Comparison of ENCODE assay signal across 1 cellular context in genomic region chr10:5071411-5072198, GRCh38.
A peak's percentile ranks its signal among the peaks of the same experiment; 100 is the strongest.
TF ChIP-seq lines count a peak whose summit lies in the region.

No MANE protein-coding gene starts in this region.

TF ChIP-seq in A549, 52 proteins besides CTCF, POLR2A, EP300 and RAD21 (continued from another document):
- TF ChIP-seq E2F6 (IDR thresholded peaks at IDR 0.05; ENCODE audit: borderline replicate concordance, low read depth) (peak; percentile 65; the same call in 1 of the 2 replicates), ATOH8 (CRISPR knock-in tag; IDR thresholded peaks at IDR 0.05; ENCODE audit: low read depth) (peak; percentile 34; the same call in 1 of the 2 replicates), NFE2L2 (conservative IDR thresholded peaks at IDR 0.05; ENCODE audit: low read length) (peak; percentile 100), GATA3 (IDR thresholded peaks at IDR 0.05; ENCODE audit: borderline replicate concordance) (peak; percentile 94), HOXB5 (CRISPR knock-in tag; IDR thresholded peaks at IDR 0.05) (peak; percentile 81), RARB (CRISPR knock-in tag; IDR thresholded peaks at IDR 0.05) (no peak), FOSL2 (IDR thresholded peaks at IDR 0.05) (peak; percentile 57), FOSL2 (CRISPR knock-in tag; IDR thresholded peaks at IDR 0.05) (peak; percentile 89), REST (IDR thresholded peaks at IDR 0.05) (no peak), RFX5 (IDR thresholded peaks at IDR 0.05) (peak; percentile 73), SREBF2 (IDR thresholded peaks at IDR 0.05) (no peak), PBX3 (IDR thresholded peaks at IDR 0.05) (peak; percentile 54; the same call in 1 of the 2 replicates), FOXS1 (CRISPR knock-in tag; IDR thresholded peaks at IDR 0.05) (peak; percentile 77), RCOR1 (IDR thresholded peaks at IDR 0.05; ENCODE audit: low read depth, low read length) (no peak), HEYL (CRISPR knock-in tag; IDR thresholded peaks at IDR 0.05) (no peak), SMC3 (IDR thresholded peaks at IDR 0.05) (peak; percentile 51), HOXA7 (CRISPR knock-in tag; IDR thresholded peaks at IDR 0.05) (peak; percentile 67; the same call in 1 of the 2 replicates), HMGXB4 (CRISPR knock-in tag; IDR thresholded peaks at IDR 0.05; ENCODE audit: borderline replicate concordance) (no peak), HES2 (IDR thresholded peaks at IDR 0.05) (peak; percentile 60; the same call in 1 of the 2 replicates), RNF2 (IDR thresholded peaks at IDR 0.05; ENCODE audit: borderline replicate concordance, low read depth) (no peak), ELK1 (IDR thresholded peaks at IDR 0.05; ENCODE audit: low read depth, low read length) (no peak), MAX (IDR thresholded peaks at IDR 0.05) (peak; percentile 72), NR3C1 (IDR thresholded peaks at IDR 0.05) (no peak), MAFK (IDR thresholded peaks at IDR 0.05; ENCODE audit: partially characterized antibody) (peak; percentile 100), JUNB (IDR thresholded peaks at IDR 0.05) (peak; percentile 66), USF2 (IDR thresholded peaks at IDR 0.05) (peak; percentile 84), NPAS2 (CRISPR knock-in tag; IDR thresholded peaks at IDR 0.05; ENCODE audit: borderline replicate concordance) (no peak), POLR2AphosphoS2 (conservative IDR thresholded peaks at IDR 0.05; ENCODE audit: low read length) (no peak), CBX2 (IDR thresholded peaks at IDR 0.05; ENCODE audit: borderline replicate concordance, low read depth) (no peak), CHD4 (IDR thresholded peaks at IDR 0.05; ENCODE audit: borderline replicate concordance) (no peak), CEBPB (IDR thresholded peaks at IDR 0.05) (peak; percentile 77 to 88), EHF (CRISPR knock-in tag; IDR thresholded peaks at IDR 0.05) (0 out of 2 replicates have a peak, but pooled peaks have one; percentile 71), CHD2 (IDR thresholded peaks at IDR 0.05; ENCODE audit: low read length, partially characterized antibody) (no peak), ZNF302 (CRISPR knock-in tag; IDR thresholded peaks at IDR 0.05) (peak; percentile 66; the same call in 1 of the 2 replicates), HOXB13 (CRISPR knock-in tag; IDR thresholded peaks at IDR 0.05; ENCODE audit: low read depth) (peak; percentile 52; the same call in 1 of the 2 replicates), JUN (IDR thresholded peaks at IDR 0.05) (peak; percentile 96), ZC3H11A (IDR thresholded peaks at IDR 0.05) (no peak)
TF ChIP-seq in A549: peak in this region for 22.
